30 cellular contexts compared by ENCODE assay signal in the genomic region with DNA sequence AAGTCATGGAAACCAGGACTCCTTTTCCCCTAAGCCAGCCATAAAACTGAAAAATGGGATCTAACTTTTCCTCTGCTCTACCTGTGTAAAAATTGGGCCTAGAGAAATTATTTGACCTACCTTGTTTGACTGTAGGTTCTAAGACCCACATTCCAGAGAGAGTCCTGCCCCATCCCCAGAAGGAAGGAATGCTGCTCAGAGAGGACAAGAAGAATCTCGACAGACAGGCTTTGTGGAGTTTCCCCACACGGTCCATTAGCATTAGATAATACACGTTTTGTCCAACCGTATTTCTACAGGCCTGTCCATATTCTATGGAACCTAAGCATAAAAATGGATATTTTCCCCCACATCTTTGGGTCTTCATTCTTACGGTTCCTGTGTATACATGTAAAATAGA.
"Had no signal": no experiment of that assay in that cellular context is flagged by ENCODE, and none has a peak within 500 bp of the region (broad histone marks: within the 10 kb centered on the region; RNA-seq: fewer than 3 reads in every experiment).

No MANE protein-coding gene starts in this region.

- H3K36me3 Mint-ChIP-seq: activated CD4-positive, alpha-beta memory T cell treated with anti-CD3 and anti-CD28 coated beads for 36 hours; activated naive CD4-positive, alpha-beta T cell treated with anti-CD3 and anti-CD28 coated beads, Interleukin-2, amount 10 ng/mL, durations not matched to agents 7 days and 5 days; activated naive CD8-positive, alpha-beta T cell had no signal

- H3K27ac Mint-ChIP-seq: activated CD4-positive, alpha-beta memory T cell treated with anti-CD3 and anti-CD28 coated beads for 36 hours; activated CD4-positive, alpha-beta T cell treated with anti-CD3 and anti-CD28 coated beads for 36 hours; activated CD4-positive, alpha-beta T cell treated with anti-CD3 and anti-CD28 coated beads, Interleukin-2, amount 10 ng/mL, durations not matched to agents 7 days and 5 days; activated naive CD4-positive, alpha-beta T cell treated with anti-CD3 and anti-CD28 coated beads, Interleukin-2, amount 10 ng/mL, durations not matched to agents 7 days and 5 days; activated naive CD8-positive, alpha-beta T cell; activated naive CD8-positive, alpha-beta T cell treated with anti-CD3 and anti-CD28 coated beads, Interleukin-2, amount 50 U/mL, for 24 hours; WTC11 had no signal

- H3K27ac ChIP-seq: brain microvascular endothelial cell, SK-N-MC had no signal

- H3K4me3 ChIP-seq: K562, SK-N-MC had no signal

- H3K36me3 ChIP-seq: brain microvascular endothelial cell had no signal

- H3K27me3 ChIP-seq: brain microvascular endothelial cell had no signal

- ATAC-seq: activated CD4-positive, alpha-beta T cell treated with anti-CD3 and anti-CD28 coated beads for 36 hours; activated CD4-positive, CD25-positive, alpha-beta regulatory T cell treated with anti-CD3 and anti-CD28 coated beads, Interleukin-2, amount 50 U/mL, for 24 hours; activated naive CD8-positive, alpha-beta T cell treated with anti-CD3 and anti-CD28 coated beads, Interleukin-2, amount 50 U/mL, for 24 hours; activated T-cell treated with anti-CD3 and anti-CD28 coated beads, Interleukin-2, amount 50 U/mL, for 4 hours; K562; WTC11 had no signal

- H3K9me3 Mint-ChIP-seq: activated CD4-positive, alpha-beta memory T cell treated with anti-CD3 and anti-CD28 coated beads for 36 hours; activated CD4-positive, alpha-beta T cell treated with anti-CD3 and anti-CD28 coated beads, Interleukin-2, amount 10 ng/mL, durations not matched to agents 7 days and 5 days; activated naive CD4-positive, alpha-beta T cell treated with anti-CD3 and anti-CD28 coated beads, Interleukin-2, amount 10 ng/mL, durations not matched to agents 7 days and 5 days; activated naive CD8-positive, alpha-beta T cell treated with anti-CD3 and anti-CD28 coated beads, Interleukin-2, amount 50 U/mL, for 24 hours; activated T-cell treated with anti-CD3 and anti-CD28 coated beads, Interleukin-2, amount 50 U/mL, for 4 hours; central memory CD8-positive, alpha-beta T cell had no signal

- DNase-seq: activated CD4-positive, alpha-beta memory T cell treated with anti-CD3 and anti-CD28 coated beads for 36 hours; activated CD4-positive, alpha-beta T cell treated with anti-CD3 and anti-CD28 coated beads for 36 hours; activated CD4-positive, alpha-beta T cell treated with anti-CD3 and anti-CD28 coated beads, Interleukin-2, amount 10 ng/mL, durations not matched to agents 7 days and 5 days; activated CD8-positive, alpha-beta memory T cell treated with anti-CD3 and anti-CD28 coated beads, Interleukin-2, amount 50 U/mL, for 4 hours; activated effector memory CD4-positive, alpha-beta T cell treated with Interleukin-2 at 50 U/mL for 16 hours; activated naive CD4-positive, alpha-beta T cell treated with anti-CD3 and anti-CD28 coated beads, Interleukin-2, amount 10 ng/mL, durations not matched to agents 7 days and 5 days; activated naive CD8-positive, alpha-beta T cell treated with anti-CD3 and anti-CD28 coated beads, Interleukin-2, amount 50 U/mL, for 24 hours; activated T-cell treated with anti-CD3 and anti-CD28 coated beads for 4 hours; activated T-cell treated with anti-CD3 and anti-CD28 coated beads, Interleukin-2, amount 50 U/mL, for 4 hours; anterior cingulate cortex; brain microvascular endothelial cell; IMR-90; Karpas-422; NCI-H1048; NCI-H1436 treated with DMSO at 0.1 percent for 48 hours; NCI-H1694 treated with DMSO at 0.1 percent for 48 hours; NCI-H2029; NCI-H2171; NCI-H510A; NCI-H526; NCI-H748 treated with DMSO at 0.1 percent for 48 hours; NK-92 treated with Interleukin-12 subunit alpha and Interleukin-12 subunit beta, amount 100 ng/mL, for 24 hours; Right ventricle myocardium superior; T1000 had no signal

- H3K4me1 Mint-ChIP-seq: activated CD4-positive, alpha-beta T cell treated with anti-CD3 and anti-CD28 coated beads for 36 hours; activated CD4-positive, alpha-beta T cell treated with anti-CD3 and anti-CD28 coated beads, Interleukin-2, amount 10 ng/mL, durations not matched to agents 7 days and 5 days; activated naive CD4-positive, alpha-beta T cell treated with anti-CD3 and anti-CD28 coated beads, Interleukin-2, amount 10 ng/mL, durations not matched to agents 7 days and 5 days; activated naive CD8-positive, alpha-beta T cell treated with anti-CD3 and anti-CD28 coated beads, Interleukin-2, amount 50 U/mL, for 24 hours; central memory CD8-positive, alpha-beta T cell had no signal

- H3K4me3 Mint-ChIP-seq: activated CD4-positive, alpha-beta memory T cell treated with anti-CD3 and anti-CD28 coated beads for 36 hours; activated CD4-positive, alpha-beta T cell treated with anti-CD3 and anti-CD28 coated beads for 36 hours; activated CD4-positive, alpha-beta T cell treated with anti-CD3 and anti-CD28 coated beads, Interleukin-2, amount 10 ng/mL, durations not matched to agents 7 days and 5 days; activated naive CD4-positive, alpha-beta T cell treated with anti-CD3 and anti-CD28 coated beads, Interleukin-2, amount 10 ng/mL, durations not matched to agents 7 days and 5 days; activated naive CD8-positive, alpha-beta T cell; activated naive CD8-positive, alpha-beta T cell treated with anti-CD3 and anti-CD28 coated beads, Interleukin-2, amount 50 U/mL, for 24 hours; activated T-cell treated with anti-CD3 and anti-CD28 coated beads, Interleukin-2, amount 50 U/mL, for 4 hours; central memory CD8-positive, alpha-beta T cell; WTC11 had no signal

- H3K27me3 Mint-ChIP-seq: activated naive CD4-positive, alpha-beta T cell treated with anti-CD3 and anti-CD28 coated beads, Interleukin-2, amount 10 ng/mL, durations not matched to agents 7 days and 5 days; activated naive CD8-positive, alpha-beta T cell treated with anti-CD3 and anti-CD28 coated beads, Interleukin-2, amount 50 U/mL, for 24 hours; central memory CD8-positive, alpha-beta T cell had no signal
